ENCODE assay signal across 8 cellular contexts in genomic region chr9:694499-695154, GRCh38.
A peak's percentile ranks its signal among the peaks of the same experiment; 100 is the strongest.
DNase-seq lines count a peak whose midpoint lies in the region; ATAC-seq, FAIRE-seq and TF ChIP-seq lines count a peak whose summit lies in the region.

No MANE protein-coding gene starts in this region.

- CTCF ChIA-PET in activated naive CD4-positive, alpha-beta T cell treated with anti-CD3 and anti-CD28 coated beads for 36 hours (lab: Charles Lee) = no interaction called here

- peaks cover 2% of the 10 kb centered on the region for H3K9me1 ChIP-seq in keratinocyte (ENCODE audit: control insufficient read depth, extremely low read depth, insufficient read depth, low read length)

- H3K4me3 ChIP-seq in brain microvascular endothelial cell (ENCODE audit: low read depth, low read length) (peak overlapping the region; percentile 24), keratinocyte (ENCODE audit: control insufficient read depth in 2 of 3, extremely low read depth in 1 of 3, insufficient read depth in 2 of 3, low read depth in 1 of 3, low read length in 3 of 3) (peak overlapping the region in 2 of 3 experiments; percentile 54 to 57)

- no peak overlapping the region for H3K27ac Mint-ChIP-seq in activated naive CD4-positive, alpha-beta T cell treated with anti-CD3 and anti-CD28 coated beads for 36 hours

- no peaks in the 10 kb centered on the region for H3K9me3 ChIP-seq in keratinocyte (ENCODE audit: control insufficient read depth, low read depth, low read length)

- H2AFZ ChIP-seq in keratinocyte (ENCODE audit: control insufficient read depth, low read length) = no peak overlapping the region

- peak overlapping the region; percentile 78 for H3K9ac ChIP-seq in keratinocyte (ENCODE audit: control insufficient read depth, extremely low read depth, insufficient read depth, low read length)

- peak overlapping the region; percentile 92 for H3K4me2 ChIP-seq in keratinocyte (ENCODE audit: control insufficient read depth, extremely low read depth, insufficient read depth, low read depth, low read length)

- H3K4me3 Mint-ChIP-seq in activated naive CD4-positive, alpha-beta T cell treated with anti-CD3 and anti-CD28 coated beads for 36 hours = no peak overlapping the region

- no peaks in the 10 kb centered on the region for H3K9me3 Mint-ChIP-seq in activated naive CD4-positive, alpha-beta T cell treated with anti-CD3 and anti-CD28 coated beads for 36 hours

- H3K36me3 ChIP-seq in brain microvascular endothelial cell (replicated peaks) (no peaks in the 10 kb centered on the region), keratinocyte (ENCODE audit: control insufficient read depth in 2 of 2, extremely low read depth in 1 of 2, insufficient read depth in 2 of 2, low read length in 2 of 2) (peaks cover 6 to 11% of the 10 kb centered on the region in 2 experiments)

- H3K27ac ChIP-seq in brain microvascular endothelial cell (peak overlapping the region; percentile 89), keratinocyte (ENCODE audit: control insufficient read depth, insufficient read depth, low read length) (peak overlapping the region; percentile 96)

- H3K4me1 Mint-ChIP-seq in activated naive CD4-positive, alpha-beta T cell treated with anti-CD3 and anti-CD28 coated beads for 36 hours (ENCODE audit: low read depth) = peaks cover 6% of the 10 kb centered on the region

- no peaks in the 10 kb centered on the region for H3K27me3 ChIP-seq in brain microvascular endothelial cell (replicated peaks)
- no peaks in the 10 kb centered on the region for H3K27me3 ChIP-seq in keratinocyte (ENCODE audit: control insufficient read depth, extremely low read depth, insufficient read depth, low read length)

- in situ Hi-C loops in brain microvascular endothelial cell (cut with HindIII; ENCODE audit: low pct_ligation_motif_present, low sequenced_read_pairs) = no loop called here

- no peaks in the 10 kb centered on the region for H3K36me3 Mint-ChIP-seq in activated naive CD4-positive, alpha-beta T cell treated with anti-CD3 and anti-CD28 coated beads for 36 hours (ENCODE audit: low read depth)

- intact Hi-C loops in sciatic nerve (cut with DNase I) = no loop called here
- intact Hi-C loops in activated naive CD4-positive, alpha-beta T cell treated with anti-CD3 and anti-CD28 coated beads for 36 hours (cut with micrococcal nuclease) = loop anchor here (10.0 kb wide), 1 partner anchor 60 kb away; no protein-coding TSS in a partner anchor

- ATAC-seq in sciatic nerve = peak; percentile 77

- peak; percentile 97 for FAIRE-seq in keratinocyte (lab: Jason Lieb, UNC)

- TF ChIP-seq CTCF in brain microvascular endothelial cell (IDR thresholded peaks at IDR 0.05; ENCODE audit: low read depth, low read length, missing control alignments) (no peak), keratinocyte (optimal IDR thresholded peaks at IDR 0.05 in 1 of 3, IDR thresholded peaks at IDR 0.05 in 1 of 3, conservative IDR thresholded peaks at IDR 0.05 in 1 of 3; ENCODE audit: extremely low read depth in 1 of 3, insufficient read depth in 2 of 3, low read length in 3 of 3) (no peak)

- peaks cover 70% of the 10 kb centered on the region for H3K79me2 ChIP-seq in keratinocyte (ENCODE audit: control insufficient read depth, insufficient read depth, low read length)

- peak; percentile 68 for DNase-seq in GM03348 (ENCODE audit: low spot score)
- peak; percentile 92 for DNase-seq in brain microvascular endothelial cell
- peak; percentile 94 for DNase-seq in keratinocyte (ENCODE audit: low read depth, low spot score)
- DNase-seq in sciatic nerve (ENCODE audit: low spot score) = no peak
- no peak for DNase-seq in SW480 (ENCODE audit: low spot score)
- no peak for DNase-seq in activated naive CD4-positive, alpha-beta T cell treated with anti-CD3 and anti-CD28 coated beads for 36 hours
- DNase-seq in NCI-H2081 (lab: John Stamatoyannopoulos, UW) = no peak
- DNase-seq in NCI-H524 (lab: John Stamatoyannopoulos, UW) = no peak

- peaks cover 66% of the 10 kb centered on the region for H3K4me1 ChIP-seq in keratinocyte (ENCODE audit: control insufficient read depth, extremely low read depth, insufficient read depth, low read length)

- H3K27me3 Mint-ChIP-seq in activated naive CD4-positive, alpha-beta T cell treated with anti-CD3 and anti-CD28 coated beads for 36 hours (ENCODE audit: low read depth) = no peaks in the 10 kb centered on the region

- dilution Hi-C loops in keratinocyte (cut with MboI; ENCODE audit: extremely low pct_ligation_motif_present, low sequenced_read_pairs) = no loop called here

- H4K20me1 ChIP-seq in keratinocyte (ENCODE audit: control insufficient read depth, extremely low read depth, insufficient read depth, low read length) = no peaks in the 10 kb centered on the region

Comparison
In these comparisons a context has a peak if more than half of its experiments do, and no peak if none do; other contexts are left out.
1. DNase-seq: peak in GM03348 (single experiment), brain microvascular endothelial cell (single experiment) and keratinocyte (single experiment); none in sciatic nerve (single experiment), SW480 (single experiment), activated naive CD4-positive, alpha-beta T cell treated with anti-CD3 and anti-CD28 coated beads for 36 hours (single experiment), NCI-H2081 (0 of 2) and NCI-H524 (0 of 2).